ENCODE assay signal across 2 cellular contexts in genomic region chr18:45835057-45835634, GRCh38.
TF ChIP-seq lines count a peak whose summit lies in the region.

No MANE protein-coding gene starts in this region.

TF ChIP-seq in IMR-90, 13 proteins besides CTCF, POLR2A, EP300 and RAD21:
- TF ChIP-seq RFX5 (IDR thresholded peaks at IDR 0.05; ENCODE audit: low read depth, low read length): no peak
- TF ChIP-seq CHD1 (IDR thresholded peaks at IDR 0.05; ENCODE audit: low read depth, low read length): no peak
- TF ChIP-seq RCOR1 (IDR thresholded peaks at IDR 0.05; ENCODE audit: insufficient replicate concordance, low read length): no peak
- no peak for TF ChIP-seq MXI1 (IDR thresholded peaks at IDR 0.05; ENCODE audit: borderline replicate concordance, low read depth, low read length)
- no peak for TF ChIP-seq BHLHE40 (IDR thresholded peaks at IDR 0.05; ENCODE audit: low read depth, low read length)

TF ChIP-seq in GM23338, 12 proteins besides CTCF, POLR2A, EP300 and RAD21:
- TF ChIP-seq NANOG (IDR thresholded peaks at IDR 0.05; ENCODE audit: borderline replicate concordance) (no peak), ETS1 (IDR thresholded peaks at IDR 0.05) (no peak), ZNF331 (CRISPR knock-in tag; IDR thresholded peaks at IDR 0.05; ENCODE audit: low read depth) (no peak), POLR2AphosphoS5 (IDR thresholded peaks at IDR 0.05; ENCODE audit: low read depth) (no peak), JUNB (IDR thresholded peaks at IDR 0.05; ENCODE audit: unreplicated experiment) (no peak), STAT1 (IDR thresholded peaks at IDR 0.05; ENCODE audit: unreplicated experiment) (no peak), REST (IDR thresholded peaks at IDR 0.05; ENCODE audit: unreplicated experiment) (no peak), ZNF114 (CRISPR knock-in tag; IDR thresholded peaks at IDR 0.05) (no peak), EZH2phosphoT487 (IDR thresholded peaks at IDR 0.05; ENCODE audit: unreplicated experiment) (no peak), ZNF462 (CRISPR knock-in tag; IDR thresholded peaks at IDR 0.05) (no peak)
